Comparison of ENCODE assay signal across 17 cellular contexts in genomic region chr16:47386201-47386718, GRCh38.
DNase-seq lines count a peak whose midpoint lies in the region; ATAC-seq and TF ChIP-seq lines count a peak whose summit lies in the region.
"Had no signal": no experiment of that assay in that cellular context is flagged by ENCODE, and none has a peak within 500 bp of the region (broad histone marks: within the 10 kb centered on the region; RNA-seq: fewer than 3 reads in every experiment).

No MANE protein-coding gene starts in this region.

- H2AFZ ChIP-seq in GM23338 (no peak overlapping the region), hepatocyte (no peak overlapping the region)

- no peaks in the 10 kb centered on the region for H3K4me1 ChIP-seq in GM23338 (ENCODE audit: insufficient read depth)
- H3K4me1 ChIP-seq in HUES6 (ENCODE audit: control insufficient read depth, insufficient read depth, low read length), result peaks cover 22% of the 10 kb centered on the region
- H3K4me1 ChIP-seq in hepatocyte (ENCODE audit: insufficient read depth), result peaks cover 7% of the 10 kb centered on the region
- H3K4me1 ChIP-seq: HAP-1 had no signal

- H3K4me3 ChIP-seq in GM23338 (no peak overlapping the region), HUES6 (ENCODE audit: low read depth, low read length) (no peak overlapping the region), hepatocyte (no peak overlapping the region)
- H3K4me3 ChIP-seq: GM12878, HAP-1 had no signal

- H3K79me2 ChIP-seq in GM23338 (replicated peaks; ENCODE audit: insufficient read depth) (no peaks in the 10 kb centered on the region), hepatocyte (no peaks in the 10 kb centered on the region)

- no peak overlapping the region for H3K4me3 Mint-ChIP-seq in GM23338
- no peak overlapping the region for H3K4me3 Mint-ChIP-seq in endothelial cell (ENCODE audit: unreplicated experiment)
- no peak overlapping the region for H3K4me3 Mint-ChIP-seq in nephron
- no peak overlapping the region for H3K4me3 Mint-ChIP-seq in T-helper 17 cell
- H3K4me3 Mint-ChIP-seq: B cell; CD4-positive, alpha-beta T cell had no signal

- H3K27ac ChIP-seq in GM23338 (ENCODE audit: low read depth), result no peak overlapping the region
- peak overlapping the region; percentile 45; the same call in 1 of the 2 replicates for H3K27ac ChIP-seq in HUES6 (ENCODE audit: low read depth, low read length)
- H3K27ac ChIP-seq in hepatocyte, result no peak overlapping the region

- no peaks in the 10 kb centered on the region for H3K27me3 ChIP-seq in GM23338 (ENCODE audit: insufficient read depth)
- no peaks in the 10 kb centered on the region for H3K27me3 ChIP-seq in HUES6 (ENCODE audit: control insufficient read depth, insufficient read depth, low read length)
- no peaks in the 10 kb centered on the region for H3K27me3 ChIP-seq in hepatocyte

- H3K27ac Mint-ChIP-seq in GM23338 (peak overlapping the region; percentile 75), endothelial cell (ENCODE audit: unreplicated experiment) (peak overlapping the region; percentile 45), nephron (peak overlapping the region; percentile 15 to 47 (median 33)), T-helper 17 cell (no peak overlapping the region)
- H3K27ac Mint-ChIP-seq: B cell; CD4-positive, alpha-beta T cell had no signal

- H3K4me1 Mint-ChIP-seq in GM23338, result peaks cover 15% of the 10 kb centered on the region
- H3K4me1 Mint-ChIP-seq in endothelial cell (ENCODE audit: unreplicated experiment), result peaks cover 16% of the 10 kb centered on the region
- H3K4me1 Mint-ChIP-seq in nephron, result peaks cover 22% of the 10 kb centered on the region
- peaks cover 5% of the 10 kb centered on the region for H3K4me1 Mint-ChIP-seq in T-helper 17 cell
- H3K4me1 Mint-ChIP-seq: B cell had no signal

- no peaks in the 10 kb centered on the region for H4K20me1 ChIP-seq in GM23338 (replicated peaks; ENCODE audit: insufficient read depth)
- H4K20me1 ChIP-seq in hepatocyte (ENCODE audit: insufficient read depth, poor library complexity, severe bottlenecking), result no peaks in the 10 kb centered on the region

- TF ChIP-seq CTCF in GM23338 (conservative IDR thresholded peaks at IDR 0.05; ENCODE audit: low read depth in 2 of 2), result no peak
- no peak for TF ChIP-seq CTCF in endothelial cell (IDR thresholded peaks at IDR 0.05; ENCODE audit: unreplicated experiment)
- TF ChIP-seq CTCF in nephron (IDR thresholded peaks at IDR 0.05; ENCODE audit: unreplicated experiment in 3 of 3), result no peak
- no peak for TF ChIP-seq CTCF in hepatocyte (IDR thresholded peaks at IDR 0.05; ENCODE audit: poor library complexity)

- no peak overlapping the region for H3K9ac ChIP-seq in HUES6 (ENCODE audit: low read length)

- peak; percentile 63 for ATAC-seq in GM23338
- no peak for ATAC-seq in T-helper 17 cell
- ATAC-seq: GM12878 had no signal

- no peaks in the 10 kb centered on the region for H3K9me3 ChIP-seq in HUES6 (ENCODE audit: control insufficient read depth, insufficient read depth, low read depth, low read length)
- no peaks in the 10 kb centered on the region for H3K9me3 ChIP-seq in hepatocyte (ENCODE audit: low read depth)
- no peaks in the 10 kb centered on the region for H3K9me3 ChIP-seq in T-helper 17 cell (ENCODE audit: control insufficient read depth, low read length, poor library complexity, severe bottlenecking)
- H3K9me3 ChIP-seq: HAP-1 had no signal

- no peaks in the 10 kb centered on the region for H3F3A ChIP-seq in GM23338 (replicated peaks; ENCODE audit: low read depth)

- H3K27me3 Mint-ChIP-seq in GM23338 (ENCODE audit: insufficient read depth, low read depth, poor library complexity), result no peaks in the 10 kb centered on the region
- H3K27me3 Mint-ChIP-seq in endothelial cell (ENCODE audit: unreplicated experiment), result no peaks in the 10 kb centered on the region
- no peaks in the 10 kb centered on the region for H3K27me3 Mint-ChIP-seq in nephron (ENCODE audit: low read depth)
- no peaks in the 10 kb centered on the region for H3K27me3 Mint-ChIP-seq in T-helper 17 cell
- H3K27me3 Mint-ChIP-seq: B cell; CD4-positive, alpha-beta T cell had no signal

- no peak for DNase-seq in GM23338 (ENCODE audit: low spot score)
- no peak for DNase-seq in endothelial cell (ENCODE audit: low spot score)
- no peak for DNase-seq in hepatocyte (ENCODE audit: low spot score)
- no peak for DNase-seq in activated naive CD4-positive, alpha-beta T cell treated with anti-CD3 and anti-CD28 coated beads, Interleukin-2, amount 50 U/mL, for 16 hours
- no peak for DNase-seq in NCI-H2081 (lab: John Stamatoyannopoulos, UW)
- no peak for DNase-seq in T-helper 17 cell
- DNase-seq: C1 segment of cervical spinal cord; Calu3; CD4-positive, alpha-beta T cell; DMS 273 treated with DMSO at 0.1 percent for 48 hours; GOT3; IMR-90 had no signal

- H3K36me3 Mint-ChIP-seq in GM23338 (ENCODE audit: low read depth) (no peaks in the 10 kb centered on the region), endothelial cell (ENCODE audit: low read depth, unreplicated experiment) (no peaks in the 10 kb centered on the region), nephron (ENCODE audit: low read depth) (no peaks in the 10 kb centered on the region), T-helper 17 cell (ENCODE audit: low read depth) (no peaks in the 10 kb centered on the region)

- H3K4me2 ChIP-seq in GM23338, result no peak overlapping the region
- H3K4me2 ChIP-seq in hepatocyte, result no peak overlapping the region

- H3K9me2 ChIP-seq in GM23338 (ENCODE audit: insufficient read depth), result no peaks in the 10 kb centered on the region
- no peaks in the 10 kb centered on the region for H3K9me2 ChIP-seq in hepatocyte (replicated peaks; ENCODE audit: insufficient read depth)

- H3K9me3 Mint-ChIP-seq in GM23338, result no peaks in the 10 kb centered on the region
- no peaks in the 10 kb centered on the region for H3K9me3 Mint-ChIP-seq in endothelial cell (ENCODE audit: unreplicated experiment)
- H3K9me3 Mint-ChIP-seq in nephron, result no peaks in the 10 kb centered on the region
- H3K9me3 Mint-ChIP-seq: CD4-positive, alpha-beta T cell had no signal

- 92% methylated on average over 5 of the region's 5 CpGs for WGBS in hepatocyte (ENCODE audit: low lambda C conversion rate, missing lambda C conversion rate)

- H3K36me3 ChIP-seq in GM23338 (ENCODE audit: insufficient read depth), result no peaks in the 10 kb centered on the region
- no peaks in the 10 kb centered on the region for H3K36me3 ChIP-seq in HUES6 (ENCODE audit: control insufficient read depth, insufficient read depth, low read length)
- no peaks in the 10 kb centered on the region for H3K36me3 ChIP-seq in hepatocyte (replicated peaks; ENCODE audit: insufficient read depth, low read depth)
- H3K36me3 ChIP-seq: HAP-1 had no signal

TF ChIP-seq in GM23338, 12 proteins besides CTCF, POLR2A, EP300 and RAD21 (continues in another document):
- TF ChIP-seq ZNF462 (CRISPR knock-in tag; IDR thresholded peaks at IDR 0.05), result no peak
